In genomic region chr11:59647245-59647965, GRCh38 we compare ENCODE assay signal across 20 cellular contexts.
"Had no signal": no experiment of that assay in that cellular context is flagged by ENCODE, and none has a peak within 500 bp of the region (broad histone marks: within the 10 kb centered on the region; RNA-seq: fewer than 3 reads in every experiment).

No MANE protein-coding gene starts in this region.

- H3K4me3 Mint-ChIP-seq: activated CD4-positive, alpha-beta memory T cell treated with anti-CD3 and anti-CD28 coated beads, Interleukin-2, amount 10 ng/mL, durations not matched to agents 7 days and 5 days; activated naive CD4-positive, alpha-beta T cell treated with anti-CD3 and anti-CD28 coated beads for 36 hours; endodermal cell; nephron had no signal

- H3K27me3 Mint-ChIP-seq: activated CD4-positive, alpha-beta memory T cell treated with anti-CD3 and anti-CD28 coated beads, Interleukin-2, amount 10 ng/mL, durations not matched to agents 7 days and 5 days had no signal

- ATAC-seq: heart left ventricle, left ventricle myocardium superior, psoas muscle had no signal

- H3K9me3 Mint-ChIP-seq: activated CD4-positive, alpha-beta memory T cell treated with anti-CD3 and anti-CD28 coated beads, Interleukin-2, amount 10 ng/mL, durations not matched to agents 7 days and 5 days; activated naive CD4-positive, alpha-beta T cell treated with anti-CD3 and anti-CD28 coated beads for 36 hours; nephron had no signal

- H3K4me1 Mint-ChIP-seq: nephron had no signal

- DNase-seq: activated CD4-positive, alpha-beta memory T cell treated with anti-CD3 and anti-CD28 coated beads, Interleukin-2, amount 10 ng/mL, durations not matched to agents 7 days and 5 days; activated CD4-positive, alpha-beta T cell treated with anti-CD3 and anti-CD28 coated beads for 4 hours; activated CD4-positive, CD25-positive, alpha-beta regulatory T cell; activated effector memory CD4-positive, alpha-beta T cell treated with Interleukin-2 at 50 U/mL for 16 hours; activated naive CD4-positive, alpha-beta T cell treated with anti-CD3 and anti-CD28 coated beads for 36 hours; cerebellar nuclear complex; cortex of kidney; endodermal cell; heart left ventricle; left ventricle myocardium superior; mammary epithelial cell; ovary; psoas muscle; spleen; stimulated activated CD4-positive, alpha-beta T cell treated with anti-CD3 and anti-CD28 coated beads, Interleukin-4, amount 100 ng/mL, for 1 hour; stomach had no signal

- H3K9me3 ChIP-seq: heart left ventricle, ovary, psoas muscle, right atrium auricular region, spleen, stomach, suprapubic skin, tibial nerve had no signal

- H3K27ac Mint-ChIP-seq: activated CD4-positive, alpha-beta memory T cell treated with anti-CD3 and anti-CD28 coated beads, Interleukin-2, amount 10 ng/mL, durations not matched to agents 7 days and 5 days; activated naive CD4-positive, alpha-beta T cell treated with anti-CD3 and anti-CD28 coated beads for 36 hours; endodermal cell; nephron had no signal
